ENCODE assay signal across 8 cellular contexts in the genomic region with DNA sequence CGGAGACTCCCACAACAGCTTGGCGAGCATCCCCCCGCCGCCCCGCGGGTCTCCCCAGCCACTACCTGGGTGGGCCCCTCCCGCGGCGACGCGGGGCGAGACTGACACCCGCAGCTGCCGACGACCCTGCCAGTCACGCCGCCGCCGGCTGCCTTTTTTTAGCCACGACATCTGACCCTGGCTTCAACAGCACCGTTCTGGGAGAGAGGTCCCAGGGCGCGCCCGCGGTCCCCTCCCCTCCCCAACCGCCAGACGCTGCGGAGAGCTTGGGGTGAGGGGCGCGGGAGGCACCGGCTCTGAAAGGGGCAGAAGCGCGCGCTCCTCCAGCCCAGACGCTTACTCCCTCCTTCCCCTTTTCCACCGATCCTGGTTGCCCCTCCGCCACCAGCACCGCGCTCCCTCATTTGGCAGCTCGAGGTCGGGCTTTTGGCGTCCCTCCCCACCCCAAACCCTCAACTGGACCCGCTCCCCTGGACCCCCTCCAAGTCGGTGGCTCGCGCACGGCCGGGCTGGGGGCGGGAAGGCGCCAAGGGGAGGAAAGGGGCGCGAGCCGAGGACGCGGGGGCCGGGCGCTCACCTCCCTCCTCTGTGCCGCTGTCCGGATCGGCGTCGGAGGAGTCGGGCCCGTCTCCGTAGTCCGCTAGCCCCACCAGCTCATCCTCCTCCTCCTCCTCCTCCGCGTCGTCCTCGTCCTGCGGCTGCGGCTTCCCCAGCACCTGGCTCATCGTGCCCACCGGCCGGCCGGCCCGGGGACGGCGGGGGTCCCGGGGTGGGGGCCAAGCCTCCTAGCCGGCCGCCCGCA. TPM values are rescaled to one million over a fixed set of nuclear protein-coding genes. Genes with fewer than 3 reads are reported as not detected.
DNase-seq lines count a peak whose midpoint lies in the region; ATAC-seq and TF ChIP-seq lines count a peak whose summit lies in the region.

No MANE protein-coding gene starts in this region.

- peak overlapping the region; percentile 69 to 96 (median 84) for H3K4me3 ChIP-seq in heart left ventricle

- H3K27ac ChIP-seq in heart left ventricle: peak overlapping the region; percentile 79 to 94 (median 91)

- H3K4me1 Mint-ChIP-seq in activated naive CD4-positive, alpha-beta T cell treated with anti-CD3 and anti-CD28 coated beads, Interleukin-2, amount 10 ng/mL, durations not matched to agents 7 days and 5 days: peaks cover 24% of the 10 kb centered on the region
- H3K4me1 Mint-ChIP-seq in progenitor cell of endocrine pancreas (ENCODE audit: low read depth): peaks cover 6% of the 10 kb centered on the region

- no peak overlapping the region for H3K27ac Mint-ChIP-seq in activated naive CD4-positive, alpha-beta T cell treated with anti-CD3 and anti-CD28 coated beads, Interleukin-2, amount 10 ng/mL, durations not matched to agents 7 days and 5 days
- H3K27ac Mint-ChIP-seq in progenitor cell of endocrine pancreas: no peak overlapping the region

- H3K9me3 Mint-ChIP-seq in activated naive CD4-positive, alpha-beta T cell treated with anti-CD3 and anti-CD28 coated beads, Interleukin-2, amount 10 ng/mL, durations not matched to agents 7 days and 5 days: no peaks in the 10 kb centered on the region
- no peaks in the 10 kb centered on the region for H3K9me3 Mint-ChIP-seq in progenitor cell of endocrine pancreas (ENCODE audit: low read depth)

- intact Hi-C loops in heart left ventricle (cut with DNase I): loop anchor here in 5 of 10 donors (2.0 to 5.0 kb wide), 4 partner anchors 34 to 329 kb away; partner anchors contain the start of gene PNRC1 (in 1 of the 5)

- DNase-seq in NCI-H2196 (lab: John Stamatoyannopoulos, UW; ENCODE audit: unreplicated experiment): peak; percentile 20
- no peak for DNase-seq in NCI-H2196 treated with DMSO at 0.1 percent for 48 hours (lab: John Stamatoyannopoulos, UW; ENCODE audit: unreplicated experiment)
- DNase-seq in NCI-H526 treated with DMSO at 0.1 percent for 48 hours (lab: John Stamatoyannopoulos, UW): peak; percentile 55
- DNase-seq in activated naive CD4-positive, alpha-beta T cell treated with anti-CD3 and anti-CD28 coated beads, Interleukin-2, amount 10 ng/mL, durations not matched to agents 7 days and 5 days: peak; percentile 61
- peak; percentile 38 to 72 (median 44) for DNase-seq in heart left ventricle
- DNase-seq in progenitor cell of endocrine pancreas (ENCODE audit: low spot score, unreplicated experiment): peak; percentile 28
- DNase-seq in DMS114 treated with DMSO at 0.1 percent for 48 hours (lab: John Stamatoyannopoulos, UW; ENCODE audit: unreplicated experiment): no peak

- H3K27me3 ChIP-seq in heart left ventricle: no peaks in the 10 kb centered on the region

- peaks cover 0 to 51% (median 16%) of the 10 kb centered on the region in 12 donors for H3K4me1 ChIP-seq in heart left ventricle

- CTCF ChIA-PET in activated naive CD4-positive, alpha-beta T cell treated with anti-CD3 and anti-CD28 coated beads, Interleukin-2, amount 10 ng/mL, durations not matched to agents 7 days and 5 days (lab: Charles Lee): interaction anchor here (1.7 to 3.7 kb wide), 2 partner anchors 35 to 39 kb away, joined by 4 to 16 read pairs; no protein-coding TSS in a partner anchor

- H3K27me3 Mint-ChIP-seq in activated naive CD4-positive, alpha-beta T cell treated with anti-CD3 and anti-CD28 coated beads, Interleukin-2, amount 10 ng/mL, durations not matched to agents 7 days and 5 days: peaks cover 65% of the 10 kb centered on the region
- peaks cover 79% of the 10 kb centered on the region for H3K27me3 Mint-ChIP-seq in progenitor cell of endocrine pancreas

- TF ChIP-seq CTCF in heart left ventricle (IDR thresholded peaks at IDR 0.05) (no peak), progenitor cell of endocrine pancreas (IDR thresholded peaks at IDR 0.05; ENCODE audit: unreplicated experiment) (no peak)

- ATAC-seq in HG02870 (IDR thresholded peaks at IDR 0.05; ENCODE audit: unreplicated experiment) (peak; percentile 39), heart left ventricle (peak; percentile 21 to 63 (median 52))

- no peaks in the 10 kb centered on the region for H3K36me3 ChIP-seq in heart left ventricle

- H3K9me3 ChIP-seq in heart left ventricle: no peaks in the 10 kb centered on the region

- TF ChIP-seq POLR2A in heart left ventricle (IDR thresholded peaks at IDR 0.05): no peak

- peaks cover 2% of the 10 kb centered on the region for H3K36me3 Mint-ChIP-seq in activated naive CD4-positive, alpha-beta T cell treated with anti-CD3 and anti-CD28 coated beads, Interleukin-2, amount 10 ng/mL, durations not matched to agents 7 days and 5 days
- no peaks in the 10 kb centered on the region for H3K36me3 Mint-ChIP-seq in progenitor cell of endocrine pancreas (ENCODE audit: insufficient read depth)

- H3K4me3 Mint-ChIP-seq in activated naive CD4-positive, alpha-beta T cell treated with anti-CD3 and anti-CD28 coated beads, Interleukin-2, amount 10 ng/mL, durations not matched to agents 7 days and 5 days: peak overlapping the region; percentile 76
- H3K4me3 Mint-ChIP-seq in progenitor cell of endocrine pancreas (ENCODE audit: low read depth): peak overlapping the region; percentile 76

- 0 to 1% (median 0%) methylated on average over 28 to 83 of the region's 83 CpGs for WGBS in heart left ventricle, 4 donors

RNA-seq across cellular contexts. Expression of gene RRAGD, which starts 0.6 kb away (rescaled TPM):
- total RNA-seq in heart left ventricle (100 to 1,000 TPM in 5 of 9 donors, 10 to 100 TPM in 4; 69.7 to 147 (median 102) TPM), progenitor cell of endocrine pancreas (8.0 and 11.4 TPM in 2 replicates)
- polyA plus RNA-seq in heart left ventricle: 10 to 100 TPM; 25.8 to 40.8 TPM

RNA-seq across cellular contexts. Expression of gene ANKRD6, which starts 21.5 kb away (rescaled TPM):
- total RNA-seq in heart left ventricle (10 to 100 TPM in 7 of 9 donors, 1 to 10 TPM in 2; 7.4 to 14.1 (median 11.3) TPM), progenitor cell of endocrine pancreas (29.7 and 32.4 TPM in 2 replicates)
- 1 to 10 TPM; 3.5 to 4.6 TPM for polyA plus RNA-seq in heart left ventricle

RNA-seq across cellular contexts. Expression of gene UBE2J1, which starts 58.9 kb away (rescaled TPM):
- total RNA-seq in heart left ventricle (10 to 100 TPM in 8 of 9 donors, 1 to 10 TPM in 1; 9.8 to 28.2 (median 15.2) TPM), progenitor cell of endocrine pancreas (36.0 and 36.2 TPM in 2 replicates)
- polyA plus RNA-seq in heart left ventricle: 10 to 100 TPM in 1 of 2 donors, 1 to 10 TPM in 1; 8.9 to 18.1 TPM

Comparison
In these comparisons a context has a peak if more than half of its experiments do, and no peak if none do; other contexts are left out.
1. DNase-seq: peak in NCI-H2196 (single experiment), NCI-H526 treated with DMSO at 0.1 percent for 48 hours (single experiment), activated naive CD4-positive, alpha-beta T cell treated with anti-CD3 and anti-CD28 coated beads, Interleukin-2, amount 10 ng/mL, durations not matched to agents 7 days and 5 days (single experiment), heart left ventricle (5 of 5) and progenitor cell of endocrine pancreas (single experiment); none in NCI-H2196 treated with DMSO at 0.1 percent for 48 hours (single experiment) and DMS114 treated with DMSO at 0.1 percent for 48 hours (single experiment).